In genomic region chr2:55223958-55224760, GRCh38 we compare ENCODE assay signal across 8 cellular contexts. TPM values are rescaled to one million over a fixed set of nuclear protein-coding genes. Genes with fewer than 3 reads are reported as not detected.
DNase-seq lines count a peak whose midpoint lies in the region; ATAC-seq and TF ChIP-seq lines count a peak whose summit lies in the region.

No MANE protein-coding gene starts in this region.

- intact Hi-C loops in psoas muscle (cut with DNase I): no loop called here

- peaks cover 3% of the 10 kb centered on the region for H3K27me3 Mint-ChIP-seq in glutamatergic neuron (ENCODE audit: unreplicated experiment)

- DNase-seq in glutamatergic neuron (peak; percentile 32), psoas muscle (peak in 1 of 2 donors; percentile 53), NCI-H2081 treated with DMSO at 0.1 percent for 48 hours (lab: John Stamatoyannopoulos, UW) (no peak), superior temporal gyrus (ENCODE audit: extremely low spot score) (no peak)
- no peak for DNase-seq in stimulated activated CD4-positive, alpha-beta T cell treated with anti-CD3 and anti-CD28 coated beads, Interleukin-12 subunit alpha, Interleukin-12 subunit beta, amount 100 ng/mL, for 4 hours

- H3K4me3 ChIP-seq in SU-DHL-6 (ENCODE audit: insufficient read depth, low read length, poor library complexity, severe bottlenecking) (no peak overlapping the region), psoas muscle (peak overlapping the region; percentile 78)

- H2AFZ ChIP-seq in SU-DHL-6 (ENCODE audit: low read depth, low read length, severe bottlenecking): peak overlapping the region; percentile 91

- H3K36me3 Mint-ChIP-seq in glutamatergic neuron (ENCODE audit: unreplicated experiment): no peaks in the 10 kb centered on the region

- no peaks in the 10 kb centered on the region for H4K20me1 ChIP-seq in SU-DHL-6 (ENCODE audit: low read depth, low read length)

- peak overlapping the region; percentile 70 for H3K4me3 Mint-ChIP-seq in glutamatergic neuron (ENCODE audit: unreplicated experiment)

- H3K27ac Mint-ChIP-seq in glutamatergic neuron (ENCODE audit: unreplicated experiment): peak overlapping the region; percentile 89

- H3K4me1 ChIP-seq in ES-I3 (ENCODE audit: insufficient read depth, low read length) (peaks cover 9% of the 10 kb centered on the region), psoas muscle (peaks cover 6% of the 10 kb centered on the region)

- peaks cover 9% of the 10 kb centered on the region; the same call in 1 of the 2 replicates for H3K79me2 ChIP-seq in SU-DHL-6 (ENCODE audit: insufficient read depth, low read length)

- TF ChIP-seq CTCF in SU-DHL-6 (IDR thresholded peaks at IDR 0.05; ENCODE audit: insufficient read depth, low read length, poor library complexity, severe bottlenecking): no peak
- TF ChIP-seq CTCF in glutamatergic neuron (IDR thresholded peaks at IDR 0.05; ENCODE audit: partially characterized antibody, unreplicated experiment): no peak
- no peak for TF ChIP-seq CTCF in psoas muscle (IDR thresholded peaks at IDR 0.05)

- H3K4me1 Mint-ChIP-seq in glutamatergic neuron (ENCODE audit: low read depth, unreplicated experiment): peaks cover 22% of the 10 kb centered on the region

- H3K9me2 ChIP-seq in SU-DHL-6 (replicated peaks; ENCODE audit: insufficient read depth, low read length): no peaks in the 10 kb centered on the region

- peak; percentile 10 to 31 (median 17) for ATAC-seq in psoas muscle
- no peak for ATAC-seq in GM21786 (IDR thresholded peaks at IDR 0.05; ENCODE audit: unreplicated experiment)

- WGBS in psoas muscle, 3 donors: 75 to 80% (median 79%) methylated on average over 25 of the region's 25 CpGs

- H3K9me3 ChIP-seq in ES-I3 (ENCODE audit: control insufficient read depth, insufficient read depth, low read length): no peaks in the 10 kb centered on the region
- H3K9me3 ChIP-seq in SU-DHL-6 (ENCODE audit: insufficient read depth, low read length): no peaks in the 10 kb centered on the region
- H3K9me3 ChIP-seq in psoas muscle: no peaks in the 10 kb centered on the region

- peak overlapping the region; percentile 99 for H3K4me2 ChIP-seq in SU-DHL-6 (ENCODE audit: low read depth, low read length, poor library complexity, severe bottlenecking)

- peaks cover 18% of the 10 kb centered on the region for H3F3A ChIP-seq in SU-DHL-6 (ENCODE audit: insufficient read depth)

- H3K27ac ChIP-seq in SU-DHL-6 (ENCODE audit: low read depth, low read length) (peak overlapping the region; percentile 77), psoas muscle (peak overlapping the region; percentile 87)

- H3K9ac ChIP-seq in ES-I3 (ENCODE audit: low read depth, low read length) (peak overlapping the region; percentile 96; the same call in 1 of the 2 replicates), SU-DHL-6 (ENCODE audit: low read length) (peak overlapping the region; percentile 65; the same call in 1 of the 2 replicates)

- H3K9me3 Mint-ChIP-seq in glutamatergic neuron (ENCODE audit: unreplicated experiment): peaks cover 5% of the 10 kb centered on the region

- H3K36me3 ChIP-seq in ES-I3 (ENCODE audit: insufficient read depth, low read length) (no peaks in the 10 kb centered on the region), SU-DHL-6 (ENCODE audit: low read length) (no peaks in the 10 kb centered on the region), psoas muscle (ENCODE audit: insufficient read depth in 1 of 2, low read depth in 1 of 2) (no peaks in the 10 kb centered on the region)

- H3K27me3 ChIP-seq in SU-DHL-6 (ENCODE audit: low read length) (no peaks in the 10 kb centered on the region), psoas muscle (ENCODE audit: insufficient read depth in 3 of 3, low read length in 2 of 3) (no peaks in the 10 kb centered on the region)

RNA-seq across cellular contexts. Expression of gene CLHC1, which starts 7.9 kb away (rescaled TPM):
- total RNA-seq in glutamatergic neuron (ENCODE audit: unreplicated experiment) (19.8 TPM), psoas muscle (1 to 10 TPM; 2.1 to 3.7 (median 2.8) TPM)
- polyA plus RNA-seq in psoas muscle: 1 to 10 TPM in 2 of 3 donors, under 1 TPM in 1; 0.47 to 6.8 (median 3.2) TPM

RNA-seq across cellular contexts. Expression of gene RPS27A, which starts 8.3 kb away (rescaled TPM):
- 437 TPM for total RNA-seq in glutamatergic neuron (ENCODE audit: unreplicated experiment)
- 100 to 1,000 TPM; 360 to 487 (median 465) TPM for total RNA-seq in psoas muscle
- 1,000 to 10,000 TPM; 1,032 to 1,630 (median 1,275) TPM for polyA plus RNA-seq in psoas muscle

RNA-seq across cellular contexts. Expression of gene MTIF2, which starts 44.9 kb away (rescaled TPM):
- total RNA-seq in glutamatergic neuron (ENCODE audit: unreplicated experiment) (25.2 TPM), psoas muscle (10 to 100 TPM; 33.8 to 47.7 (median 37.2) TPM)
- 10 to 100 TPM; 31.8 to 64.6 (median 53.5) TPM for polyA plus RNA-seq in psoas muscle
